In genomic region chr21:41776778-41777177, GRCh38 we compare ENCODE assay signal across 28 cellular contexts. TPM values are rescaled to one million over a fixed set of nuclear protein-coding genes. Genes with fewer than 3 reads are reported as not detected.
"Had no signal": no experiment of that assay in that cellular context is flagged by ENCODE, and none has a peak within 500 bp of the region (broad histone marks: within the 10 kb centered on the region; RNA-seq: fewer than 3 reads in every experiment).

No MANE protein-coding gene starts in this region.

- ATAC-seq: effector memory CD8-positive, alpha-beta T cell; left lung; naive thymus-derived CD8-positive, alpha-beta T cell; psoas muscle; stimulated activated memory B cell treated with anti-CD40 and anti-IgM and Interleukin-4, amounts not matched to agents 10 μg/mL and 1 μg/mL and 100 μg/mL, for 72 hours; upper lobe of right lung had no signal

- H3K27ac ChIP-seq: heart right ventricle, left lung, psoas muscle, sigmoid colon, testis, transverse colon, upper lobe of right lung, uterus had no signal

- FAIRE-seq: endometrium, islet of Langerhans had no signal

- H3K9me3 ChIP-seq: esophagus squamous epithelium, heart right ventricle, left lung, psoas muscle, sigmoid colon, testis, transverse colon, upper lobe of right lung, uterus had no signal

- H3K4me3 ChIP-seq: esophagus squamous epithelium, heart right ventricle, left lung, psoas muscle, sigmoid colon, testis, transverse colon, upper lobe of right lung, uterus had no signal

- H3K36me3 ChIP-seq: esophagus squamous epithelium, heart right ventricle, left lung, sigmoid colon, transverse colon, upper lobe of right lung, uterus had no signal

- H3K4me1 ChIP-seq: psoas muscle, testis, upper lobe of right lung, uterus had no signal

- H3K27me3 ChIP-seq: testis had no signal

- DNase-seq: cortex of kidney; effector memory CD8-positive, alpha-beta T cell; erythroblast; esophagus squamous epithelium; foreskin melanocyte; glutamatergic neuron; heart right ventricle; hippocampal formation; left cardiac atrium; left lung; mesendoderm; naive thymus-derived CD8-positive, alpha-beta T cell; nephron progenitor cell; nucleus accumbens; psoas muscle; right cardiac atrium; sigmoid colon; stimulated activated CD4-positive, alpha-beta T cell treated with anti-CD3 and anti-CD28 coated beads, Interleukin-4, amount 100 ng/mL, for 4 hours; stimulated activated naive CD8-positive, alpha-beta T cell treated with anti-CD3 and anti-CD28 coated beads, Interleukin-15, Interleukin-2, amounts not matched to agents 100 U/mL and 50 U/mL, for 24 hours; substantia nigra; testis; transverse colon; uterus had no signal

RNA-seq across cellular contexts. Expression of gene RIPK4, which starts 9.9 kb away (rescaled TPM):
- total RNA-seq: myocyte, psoas muscle had no signal
